ENCODE assay signal across 10 cellular contexts in the genomic region with DNA sequence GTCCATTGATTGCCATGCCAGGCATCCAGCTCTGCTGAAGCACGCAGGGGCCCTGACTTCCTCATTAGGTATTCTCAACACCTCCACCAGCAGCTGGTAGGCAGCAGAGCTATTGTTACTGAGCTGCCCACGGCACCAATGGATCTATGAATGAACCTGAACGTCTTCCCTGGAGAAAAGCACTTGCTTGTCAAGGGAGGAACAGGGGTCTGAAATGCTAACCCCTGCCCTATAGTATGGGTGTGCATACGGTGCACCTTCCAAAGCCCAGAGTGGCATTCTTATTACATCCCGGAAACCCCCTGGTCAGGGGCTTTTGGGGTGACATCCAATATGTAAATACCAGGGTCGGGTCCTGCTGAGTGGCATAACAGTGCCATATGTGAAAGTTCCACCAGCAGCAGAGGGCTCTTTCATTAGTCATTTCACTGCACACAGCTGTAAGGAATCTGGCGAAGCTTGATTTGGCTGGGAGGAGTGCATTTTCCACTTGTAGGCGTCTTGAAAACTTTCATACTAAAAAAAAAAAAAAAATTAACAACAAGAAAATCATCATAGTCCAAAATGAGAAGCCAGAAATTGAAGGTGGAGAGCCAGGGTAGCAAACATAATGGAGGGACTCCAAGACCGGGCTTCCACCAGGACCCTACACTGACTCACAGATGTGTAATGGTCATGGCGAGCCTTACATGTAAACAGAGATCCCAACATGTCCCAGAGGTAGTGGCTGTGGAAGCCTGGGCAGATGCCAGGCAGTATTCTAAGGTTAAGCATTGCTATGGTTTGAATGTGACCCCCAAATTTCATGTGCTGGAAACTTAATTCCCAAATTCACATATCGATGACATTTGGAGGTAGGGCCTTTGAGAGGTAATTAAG. TPM values are rescaled to one million over a fixed set of nuclear protein-coding genes. Genes with fewer than 3 reads are reported as not detected.
DNase-seq lines count a peak whose midpoint lies in the region; ATAC-seq and TF ChIP-seq lines count a peak whose summit lies in the region.
"Had no signal": no experiment of that assay in that cellular context is flagged by ENCODE, and none has a peak within 500 bp of the region (broad histone marks: within the 10 kb centered on the region; RNA-seq: fewer than 3 reads in every experiment).

No MANE protein-coding gene starts in this region.

- intact Hi-C loops in lower leg skin (cut with DNase I; ENCODE audit: low total_unique reads): no loop called here

- DNase-seq in foreskin fibroblast (peak; percentile 41 to 70), NCI-H2227 treated with DMSO at 0.1 percent for 48 hours (lab: John Stamatoyannopoulos, UW) (no peak), amygdala (lab: John Stamatoyannopoulos, UW) (no peak), lower leg skin (ENCODE audit: low spot score in 2 of 2) (no peak)
- DNase-seq: mesendoderm, NCI-H1436 treated with DMSO at 0.1 percent for 48 hours had no signal

- TF ChIP-seq CTCF in foreskin fibroblast (IDR thresholded peaks at IDR 0.05; ENCODE audit: low read depth, low read length): no peak
- no peak for TF ChIP-seq CTCF in lower leg skin (IDR thresholded peaks at IDR 0.05)

- WGBS in lower leg skin, 2 donors: 74 to 75% methylated on average over 11 of the region's 11 CpGs

- no peak for TF ChIP-seq POLR2A in lower leg skin (IDR thresholded peaks at IDR 0.05)

- ATAC-seq in GM18502 (IDR thresholded peaks at IDR 0.05; ENCODE audit: poor library complexity, unreplicated experiment) (peak; percentile 40), GM21576 (IDR thresholded peaks at IDR 0.05; ENCODE audit: unreplicated experiment) (peak; percentile 27), HG03571 (IDR thresholded peaks at IDR 0.05; ENCODE audit: unreplicated experiment) (peak; percentile 31), GM21360 (IDR thresholded peaks at IDR 0.05; ENCODE audit: unreplicated experiment) (no peak)

- H3K4me3 ChIP-seq in foreskin fibroblast (ENCODE audit: low read depth in 1 of 2, low read length in 2 of 2): no peak overlapping the region
- H3K4me3 ChIP-seq in lower leg skin (ENCODE audit: low read depth, poor library complexity, severe bottlenecking): no peak overlapping the region

RNA-seq across cellular contexts. Expression of a gene that starts 58.8 kb away (rescaled TPM):
- 100 to 1,000 TPM; 143 to 211 (median 172) TPM for total RNA-seq in lower leg skin

Comparison
In these comparisons a context has a peak if more than half of its experiments do, and no peak if none do; other contexts are left out.
1. DNase-seq: peak in foreskin fibroblast (2 of 2); none in NCI-H2227 treated with DMSO at 0.1 percent for 48 hours (single experiment), amygdala (0 of 56) and lower leg skin (0 of 2).